In the genomic region with DNA sequence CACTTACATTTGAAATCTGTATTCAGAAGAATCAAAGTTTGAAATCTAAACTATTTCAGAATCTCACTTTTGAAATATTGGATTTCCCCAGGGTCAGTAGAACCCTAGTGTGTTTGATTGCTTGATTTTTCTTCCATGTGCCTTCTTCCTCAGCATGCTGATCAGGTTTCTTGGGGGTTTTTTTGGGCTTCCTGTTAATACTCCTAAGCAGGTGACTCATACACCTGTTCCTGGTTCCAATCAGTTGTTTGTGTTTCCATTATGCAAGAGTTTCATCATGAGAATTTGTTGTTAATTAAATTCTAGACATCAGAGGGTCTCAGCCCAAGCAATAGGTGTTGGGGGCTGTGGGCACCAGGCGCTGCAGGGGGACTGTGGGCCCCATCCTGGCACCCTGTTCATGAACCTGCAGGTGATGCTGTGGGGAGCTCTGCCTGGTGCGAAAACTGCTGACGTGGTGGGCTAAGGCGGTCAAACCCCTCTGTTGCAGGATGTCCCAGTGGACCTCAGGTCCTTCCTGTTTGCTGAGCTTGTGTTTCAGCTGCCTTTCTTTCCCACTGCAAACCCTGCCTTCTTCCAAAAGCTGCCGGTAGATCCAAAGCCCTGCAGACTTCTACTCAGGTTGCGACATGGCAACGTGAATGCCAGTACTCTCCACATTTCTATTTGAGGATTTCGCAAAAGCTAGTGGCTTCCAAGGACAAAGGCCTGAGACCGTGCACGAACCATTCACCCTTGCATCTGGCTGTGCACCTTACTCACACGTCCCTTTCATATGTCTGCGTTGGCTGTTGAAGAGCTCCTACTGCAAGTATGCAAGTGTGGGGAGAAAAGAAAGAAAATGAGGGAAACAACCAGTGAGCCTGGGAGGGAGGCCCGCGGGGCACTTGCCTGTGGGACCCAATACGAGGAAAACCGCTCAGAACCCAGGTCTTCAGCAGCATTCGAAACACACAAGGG, we compare ENCODE assay signal across 12 cellular contexts. TPM values are rescaled to one million over a fixed set of nuclear protein-coding genes. Genes with fewer than 3 reads are reported as not detected.
DNase-seq lines count a peak whose midpoint lies in the region; ATAC-seq and TF ChIP-seq lines count a peak whose summit lies in the region.
"Had no signal": no experiment of that assay in that cellular context is flagged by ENCODE, and none has a peak within 500 bp of the region (broad histone marks: within the 10 kb centered on the region; RNA-seq: fewer than 3 reads in every experiment).

No MANE protein-coding gene starts in this region.

- intact Hi-C loops in mucosa of descending colon (cut with DNase I, micrococcal nuclease), result no loop called here

- 50% methylated on average over 17 of the region's 17 CpGs for WGBS in liver

- DNase-seq in AG04450 (ENCODE audit: low read depth, low spot score) (no peak), HuH-7 (ENCODE audit: low spot score) (peak; percentile 54), mucosa of descending colon (no peak), NCI-H2081 (lab: John Stamatoyannopoulos, UW) (no peak), NCI-H2227 (lab: John Stamatoyannopoulos, UW; ENCODE audit: unreplicated experiment) (no peak)
- DNase-seq: CD4-positive, alpha-beta T cell; erythroblast; naive thymus-derived CD4-positive, alpha-beta T cell; NCI-H1417 treated with DMSO at 0.1 percent for 48 hours had no signal

- no peak overlapping the region for H3K9ac ChIP-seq in liver (ENCODE audit: low read depth in 1 of 2, low read length in 2 of 2)

- H3K27me3 ChIP-seq in AG04450 (ENCODE audit: control insufficient read depth, insufficient read depth, low read length) (no peaks in the 10 kb centered on the region), liver (ENCODE audit: control insufficient read depth in 4 of 4, insufficient read depth in 4 of 4, low read length in 3 of 4) (no peaks in the 10 kb centered on the region)

- H3K4me1 Mint-ChIP-seq in activated T-helper 17 cell treated with anti-CD3 and anti-CD28 coated beads, Interleukin-2, amount 50 U/mL, for 72 hours, result peaks cover 21% of the 10 kb centered on the region

- H3K36me3 ChIP-seq in liver (ENCODE audit: control insufficient read depth in 4 of 4, insufficient read depth in 3 of 4, low read depth in 1 of 4, low read length in 3 of 4) (no peaks in the 10 kb centered on the region), mucosa of descending colon (ENCODE audit: low read depth) (no peaks in the 10 kb centered on the region)

- CTCF ChIA-PET in AG04450 (lab: Charles Lee), result no interaction called here

- POLR2A ChIA-PET in AG04450 (lab: Yijun Ruan, JAX), result no interaction called here

- H3K27ac Mint-ChIP-seq in activated T-helper 17 cell treated with anti-CD3 and anti-CD28 coated beads, Interleukin-2, amount 50 U/mL, for 72 hours, result peak overlapping the region; percentile 77
- H3K27ac Mint-ChIP-seq: CD4-positive, alpha-beta T cell had no signal

- peaks cover 9 to 15% (median 12%) of the 10 kb centered on the region in 4 donors for H3K4me1 ChIP-seq in liver (ENCODE audit: control insufficient read depth in 4 of 4, insufficient read depth in 4 of 4, low read length in 3 of 4)
- H3K4me1 ChIP-seq in mucosa of descending colon (ENCODE audit: low read depth), result peaks cover 3% of the 10 kb centered on the region

- no peak for TF ChIP-seq CTCF in AG04450 (IDR thresholded peaks at IDR 0.05; ENCODE audit: low read depth, low read length)
- no peak for TF ChIP-seq CTCF in liver (IDR thresholded peaks at IDR 0.05; ENCODE audit: low read depth, low read length, missing input control)
- no peak for TF ChIP-seq CTCF in mucosa of descending colon (IDR thresholded peaks at IDR 0.05)

- H3K27ac ChIP-seq in AG04450 (ENCODE audit: low read depth, low read length) (peak overlapping the region; percentile 11), liver (ENCODE audit: low read depth in 1 of 2, low read length in 2 of 2) (peak overlapping the region; percentile 89 to 94)

- H3K4me3 Mint-ChIP-seq in activated T-helper 17 cell treated with anti-CD3 and anti-CD28 coated beads, Interleukin-2, amount 50 U/mL, for 72 hours, result peak overlapping the region; percentile 62
- H3K4me3 Mint-ChIP-seq: CD4-positive, alpha-beta T cell had no signal

- no peaks in the 10 kb centered on the region for H3K27me3 Mint-ChIP-seq in activated T-helper 17 cell treated with anti-CD3 and anti-CD28 coated beads, Interleukin-2, amount 50 U/mL, for 72 hours
- H3K27me3 Mint-ChIP-seq: CD4-positive, alpha-beta T cell; naive thymus-derived CD4-positive, alpha-beta T cell had no signal

- H3K4me3 ChIP-seq in AG04450 (ENCODE audit: low read depth, low read length) (no peak overlapping the region), liver (ENCODE audit: low read depth in 1 of 3, low read length in 3 of 3) (no peak overlapping the region), mucosa of descending colon (no peak overlapping the region)

- H3K9me3 ChIP-seq in AG04450 (ENCODE audit: control insufficient read depth, insufficient read depth, low read length) (no peaks in the 10 kb centered on the region), liver (ENCODE audit: control insufficient read depth in 4 of 4, low read length in 3 of 4) (no peaks in the 10 kb centered on the region), mucosa of descending colon (no peaks in the 10 kb centered on the region)

- no peaks in the 10 kb centered on the region for H3K36me3 Mint-ChIP-seq in activated T-helper 17 cell treated with anti-CD3 and anti-CD28 coated beads, Interleukin-2, amount 50 U/mL, for 72 hours (ENCODE audit: low read depth)
- H3K36me3 Mint-ChIP-seq: naive thymus-derived CD4-positive, alpha-beta T cell had no signal

- TF ChIP-seq RAD21 in liver (IDR thresholded peaks at IDR 0.05), result peak in 1 of 2 donors; percentile 65

- peak; percentile 57 for ATAC-seq in activated T-helper 17 cell treated with anti-CD3 and anti-CD28 coated beads, Interleukin-2, amount 50 U/mL, for 72 hours (replicated peaks)
- no peak for ATAC-seq in mucosa of descending colon
- ATAC-seq in GM18498 (IDR thresholded peaks at IDR 0.05; ENCODE audit: unreplicated experiment), result no peak
- ATAC-seq: naive thymus-derived CD4-positive, alpha-beta T cell had no signal

- no peaks in the 10 kb centered on the region for H3K9me3 Mint-ChIP-seq in activated T-helper 17 cell treated with anti-CD3 and anti-CD28 coated beads, Interleukin-2, amount 50 U/mL, for 72 hours
- H3K9me3 Mint-ChIP-seq: CD4-positive, alpha-beta T cell; naive thymus-derived CD4-positive, alpha-beta T cell had no signal

TF ChIP-seq in liver, 16 proteins besides CTCF, POLR2A, EP300 and RAD21 (continues in another document):
- TF ChIP-seq HNF4A (conservative IDR thresholded peaks at IDR 0.05) (peak; percentile 80 to 88), YY1 (IDR thresholded peaks at IDR 0.05) (peak; percentile 86), GABPA (IDR thresholded peaks at IDR 0.05 in 1 of 2, conservative IDR thresholded peaks at IDR 0.05 in 1 of 2) (peak in 1 of 2 donors; percentile 41), FOXA2 (IDR thresholded peaks at IDR 0.05) (peak; percentile 50), SP1 (IDR thresholded peaks at IDR 0.05) (peak; percentile 91), EGR1 (IDR thresholded peaks at IDR 0.05; ENCODE audit: low read depth in 2 of 2) (peak in 1 of 2 donors; percentile 68), NR2F2 (IDR thresholded peaks at IDR 0.05) (no peak), TAF1 (conservative IDR thresholded peaks at IDR 0.05) (peak; percentile 44), RXRA (IDR thresholded peaks at IDR 0.05) (peak; percentile 96 to 97), FOXA1 (IDR thresholded peaks at IDR 0.05) (peak; percentile 54), HNF4G (IDR thresholded peaks at IDR 0.05) (peak; percentile 28)
- TF ChIP-seq, protein P1, sequence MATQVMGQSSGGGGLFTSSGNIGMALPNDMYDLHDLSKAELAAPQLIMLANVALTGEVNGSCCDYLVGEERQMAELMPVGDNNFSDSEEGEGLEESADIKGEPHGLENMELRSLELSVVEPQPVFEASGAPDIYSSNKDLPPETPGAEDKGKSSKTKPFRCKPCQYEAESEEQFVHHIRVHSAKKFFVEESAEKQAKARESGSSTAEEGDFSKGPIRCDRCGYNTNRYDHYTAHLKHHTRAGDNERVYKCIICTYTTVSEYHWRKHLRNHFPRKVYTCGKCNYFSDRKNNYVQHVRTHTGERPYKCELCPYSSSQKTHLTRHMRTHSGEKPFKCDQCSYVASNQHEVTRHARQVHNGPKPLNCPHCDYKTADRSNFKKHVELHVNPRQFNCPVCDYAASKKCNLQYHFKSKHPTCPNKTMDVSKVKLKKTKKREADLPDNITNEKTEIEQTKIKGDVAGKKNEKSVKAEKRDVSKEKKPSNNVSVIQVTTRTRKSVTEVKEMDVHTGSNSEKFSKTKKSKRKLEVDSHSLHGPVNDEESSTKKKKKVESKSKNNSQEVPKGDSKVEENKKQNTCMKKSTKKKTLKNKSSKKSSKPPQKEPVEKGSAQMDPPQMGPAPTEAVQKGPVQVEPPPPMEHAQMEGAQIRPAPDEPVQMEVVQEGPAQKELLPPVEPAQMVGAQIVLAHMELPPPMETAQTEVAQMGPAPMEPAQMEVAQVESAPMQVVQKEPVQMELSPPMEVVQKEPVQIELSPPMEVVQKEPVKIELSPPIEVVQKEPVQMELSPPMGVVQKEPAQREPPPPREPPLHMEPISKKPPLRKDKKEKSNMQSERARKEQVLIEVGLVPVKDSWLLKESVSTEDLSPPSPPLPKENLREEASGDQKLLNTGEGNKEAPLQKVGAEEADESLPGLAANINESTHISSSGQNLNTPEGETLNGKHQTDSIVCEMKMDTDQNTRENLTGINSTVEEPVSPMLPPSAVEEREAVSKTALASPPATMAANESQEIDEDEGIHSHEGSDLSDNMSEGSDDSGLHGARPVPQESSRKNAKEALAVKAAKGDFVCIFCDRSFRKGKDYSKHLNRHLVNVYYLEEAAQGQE (IDR thresholded peaks at IDR 0.05), result peak; percentile 68
- TF ChIP-seq, protein P2, sequence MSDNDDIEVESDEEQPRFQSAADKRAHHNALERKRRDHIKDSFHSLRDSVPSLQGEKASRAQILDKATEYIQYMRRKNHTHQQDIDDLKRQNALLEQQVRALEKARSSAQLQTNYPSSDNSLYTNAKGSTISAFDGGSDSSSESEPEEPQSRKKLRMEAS (IDR thresholded peaks at IDR 0.05), result peak; percentile 90

RNA-seq across cellular contexts. Expression of gene RRP1, which starts 6.4 kb away (rescaled TPM):
- polyA plus RNA-seq in AG04450 (2011; rRNA removed) (8.2 and 10.6 TPM in 2 replicates), liver (1 to 10 TPM; 7.4 to 8.0 TPM)
- 8.5 and 12.2 TPM in 2 replicates for polyA minus RNA-seq in AG04450 (2011; rRNA and poly(A)+ RNA removed)
- 10 to 100 TPM; 33.3 to 57.4 TPM for total RNA-seq in activated T-helper 17 cell treated with anti-CD3 and anti-CD28 coated beads, Interleukin-2, amount 50 U/mL, for 72 hours
- total RNA-seq in liver (10 to 100 TPM in 1 of 2 donors, 1 to 10 TPM in 1; 5.4 to 15.0 TPM), mucosa of descending colon (10 to 100 TPM; 15.9 to 16.3 (median 16.3) TPM)

RNA-seq across cellular contexts. Expression of gene CSTB, which starts 6.9 kb away (rescaled TPM):
- polyA plus RNA-seq in AG04450 (2011; rRNA removed) (54.3 and 62.0 TPM in 2 replicates), liver (10 to 100 TPM; 59.8 to 62.4 TPM)
- 29.1 and 31.3 TPM in 2 replicates for polyA minus RNA-seq in AG04450 (2011; rRNA and poly(A)+ RNA removed)
- total RNA-seq in activated T-helper 17 cell treated with anti-CD3 and anti-CD28 coated beads, Interleukin-2, amount 50 U/mL, for 72 hours, result 10 to 100 TPM; 32.5 to 33.6 TPM
- total RNA-seq in liver (1 to 10 TPM; 3.8 to 7.7 TPM), mucosa of descending colon (10 to 100 TPM; 36.2 to 64.5 (median 56.8) TPM)
